In the genomic region with DNA sequence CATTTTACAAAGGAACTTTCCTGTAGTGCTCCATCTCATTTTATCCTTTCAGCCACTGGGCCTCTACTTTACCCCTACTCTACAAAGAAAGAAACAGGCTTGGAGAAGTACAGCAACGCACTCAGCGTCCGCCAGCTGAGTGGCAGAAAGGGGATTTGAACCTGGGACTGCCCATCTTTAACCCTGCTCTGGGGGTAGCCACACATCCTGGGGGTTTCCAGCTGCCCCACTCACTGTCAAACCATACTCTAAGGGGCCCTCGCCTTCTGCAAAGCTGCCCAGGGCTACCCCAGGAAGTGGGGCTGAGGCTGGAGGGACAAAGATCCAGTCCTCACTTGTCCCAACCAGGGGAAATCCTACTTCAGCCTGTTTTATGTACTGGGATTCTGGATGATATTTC, we compare ENCODE assay signal across 16 cellular contexts. TPM values are rescaled to one million over a fixed set of nuclear protein-coding genes. Genes with fewer than 3 reads are reported as not detected.
A peak's percentile ranks its signal among the peaks of the same experiment; 100 is the strongest.
DNase-seq lines count a peak whose midpoint lies in the region; ATAC-seq, FAIRE-seq and TF ChIP-seq lines count a peak whose summit lies in the region.
"Had no signal": no experiment of that assay in that cellular context is flagged by ENCODE, and none has a peak within 500 bp of the region (broad histone marks: within the 10 kb centered on the region; RNA-seq: fewer than 3 reads in every experiment).

No MANE protein-coding gene starts in this region.

- SMC1A ChIA-PET in GM12878 (lab: Charles Lee; ENCODE audit: uncharacterized antibody, unreplicated experiment): interaction anchor here (0.7 to 6.0 kb wide), 9 partner anchors 14 to 221 kb away, joined by 3 to 56 read pairs (median 10); a partner anchor contains a TSS

- H3K4me1 ChIP-seq in GM12878 (ENCODE audit: control insufficient read depth, insufficient read depth, low read length) (peaks cover 17% of the 10 kb centered on the region), mucosa of rectum (ENCODE audit: control insufficient read depth in 2 of 2, insufficient read depth in 2 of 2, low read length in 2 of 2) (peaks cover 18 to 31% of the 10 kb centered on the region in 2 donors), tibial artery (peaks cover 0 to 66% (median 40%) of the 10 kb centered on the region in 4 donors), testis (peaks cover 16% of the 10 kb centered on the region)

- no peak for TF ChIP-seq EP300 in GM12878 (IDR thresholded peaks at IDR 0.05; ENCODE audit: borderline replicate concordance in 1 of 2, control insufficient read depth in 1 of 2, low read depth in 2 of 2, low read length in 2 of 2)

- TF ChIP-seq POLR2A in GM12878 (IDR thresholded peaks at IDR 0.05; ENCODE audit: low read depth, low read length) (no peak), testis (IDR thresholded peaks at IDR 0.05) (no peak)

- in situ Hi-C loops in GM12878 (cut with MboI): no loop called here

- POLR2A ChIA-PET in GM12878 (lab: Charles Lee): interaction anchor here (1.3 to 3.3 kb wide), 3 partner anchors 17 to 189 kb away, joined by 3 to 13 read pairs (median 5); a partner anchor contains a TSS

- H3K9ac ChIP-seq in GM12878 (ENCODE audit: control insufficient read depth, insufficient read depth, low read length) (no peak overlapping the region), mucosa of rectum (ENCODE audit: low read depth in 1 of 2, low read length in 2 of 2) (peak overlapping the region in 1 of 2 donors; percentile 73)
- H3K9ac ChIP-seq: parathyroid adenoma had no signal

- H3K27ac ChIP-seq in GM12878 (ENCODE audit: control insufficient read depth, insufficient read depth): no peak overlapping the region
- peak overlapping the region; percentile 87 to 91 for H3K27ac ChIP-seq in mucosa of rectum (ENCODE audit: low read depth in 2 of 2, low read length in 2 of 2)
- H3K27ac ChIP-seq in tibial artery: peak overlapping the region; percentile 95 to 98
- no peak overlapping the region for H3K27ac ChIP-seq in testis
- H3K27ac ChIP-seq: parathyroid adenoma had no signal

- 0 out of 2 replicates have a peak overlapping the region, but pooled peaks have one; percentile 9 for H3K4me2 ChIP-seq in GM12878 (ENCODE audit: control insufficient read depth, insufficient read depth)

- BruUV-seq in GM12878 (replicated peaks; lab: Mats Ljungman, UMichigan): TSS peak; percentile 44

- no peaks in the 10 kb centered on the region for H3K36me3 ChIP-seq in GM12878 (ENCODE audit: control insufficient read depth in 2 of 2, insufficient read depth in 2 of 2, low read length in 1 of 2)
- peaks cover 5 to 34% of the 10 kb centered on the region in 2 donors for H3K36me3 ChIP-seq in mucosa of rectum (ENCODE audit: control insufficient read depth in 2 of 2, insufficient read depth in 2 of 2, low read length in 2 of 2)
- H3K36me3 ChIP-seq in tibial artery: peaks cover 0 to 29% (median 17%) of the 10 kb centered on the region in 3 donors
- no peaks in the 10 kb centered on the region for H3K36me3 ChIP-seq in testis (ENCODE audit: low read depth, missing control alignments)
- H3K36me3 ChIP-seq: uterus had no signal

- H3K9me3 ChIP-seq in GM12878 (replicated peaks; ENCODE audit: control insufficient read depth, insufficient read depth, low read length): no peaks in the 10 kb centered on the region
- H3K9me3 ChIP-seq in mucosa of rectum (ENCODE audit: control insufficient read depth in 2 of 2, low read length in 2 of 2): no peaks in the 10 kb centered on the region
- H3K9me3 ChIP-seq in tibial artery: no peaks in the 10 kb centered on the region
- H3K9me3 ChIP-seq in testis: no peaks in the 10 kb centered on the region
- H3K9me3 ChIP-seq: uterus had no signal

- CTCF ChIA-PET in GM12878 (lab: Yijun Ruan, JAX): interaction anchor here (0.8 to 7.9 kb wide), 9 partner anchors 10 to 222 kb away, joined by 3 to 119 read pairs (median 6); a partner anchor contains a TSS

- intact Hi-C loops in Right ventricle myocardium inferior (cut with DNase I): loop anchor here (5.0 kb wide), 1 partner anchor 101 kb away; no protein-coding TSS in a partner anchor
- intact Hi-C loops in cardiac septum (cut with DNase I): loop anchor here (5.0 kb wide), 1 partner anchor 111 kb away; no protein-coding TSS in a partner anchor
- intact Hi-C loops in GM12878 (cut with micrococcal nuclease; ENCODE audit: unreplicated experiment): no loop called here
- intact Hi-C loops in tibial artery (cut with DNase I; ENCODE audit: low total_unique reads): no loop called here
- intact Hi-C loops in testis (cut with DNase I; ENCODE audit: low total_unique reads): no loop called here

- H3K27me3 ChIP-seq in GM12878 (replicated peaks in 1 of 2; ENCODE audit: control insufficient read depth in 2 of 2, insufficient read depth in 2 of 2, low read length in 1 of 2) (no peaks in the 10 kb centered on the region), mucosa of rectum (ENCODE audit: control insufficient read depth in 2 of 2, insufficient read depth in 2 of 2, low read length in 2 of 2) (no peaks in the 10 kb centered on the region), tibial artery (no peaks in the 10 kb centered on the region), testis (no peaks in the 10 kb centered on the region)
- H3K27me3 ChIP-seq: uterus had no signal

- WGBS in GM12878 (ENCODE audit: insufficient coverage, insufficient replicate concordance, low lambda C conversion rate, missing lambda C conversion rate): 74% methylated on average over 4 of the region's 4 CpGs
- 86 to 95% methylated on average over 4 of the region's 4 CpGs for WGBS in testis, 2 donors

- no peak for TF ChIP-seq CTCF in GM12878 (IDR thresholded peaks at IDR 0.05 in 2 of 3, conservative IDR thresholded peaks at IDR 0.05 in 1 of 3; ENCODE audit: control insufficient read depth in 2 of 3, extremely low read depth in 1 of 3, insufficient read depth in 1 of 3, low read depth in 3 of 3, low read length in 3 of 3)
- TF ChIP-seq CTCF in tibial artery (IDR thresholded peaks at IDR 0.05): no peak
- TF ChIP-seq CTCF in testis (IDR thresholded peaks at IDR 0.05): no peak

- no peaks in the 10 kb centered on the region for H4K20me1 ChIP-seq in GM12878 (ENCODE audit: control insufficient read depth, insufficient read depth)

- RAD21 ChIA-PET in GM12878 (lab: Charles Lee; ENCODE audit: unreplicated experiment): interaction anchor here (0.9 to 6.3 kb wide), 4 partner anchors 37 to 221 kb away, joined by 3 to 107 read pairs (median 14); a partner anchor contains a TSS

- no peak overlapping the region for H2AFZ ChIP-seq in GM12878 (ENCODE audit: control insufficient read depth, low read depth, low read length)
- H2AFZ ChIP-seq: parathyroid adenoma had no signal

- FAIRE-seq in GM12878 (lab: Jason Lieb, UNC): no peak

- no peak for TF ChIP-seq RAD21 in GM12878 (IDR thresholded peaks at IDR 0.05; ENCODE audit: insufficient read depth, low read depth, low read length)

- H3K4me3 ChIP-seq in GM12878 (no peak overlapping the region), mucosa of rectum (ENCODE audit: low read length in 2 of 2) (no peak overlapping the region), tibial artery (no peak overlapping the region), testis (no peak overlapping the region)
- H3K4me3 ChIP-seq: lung, uterus had no signal

- H3K79me2 ChIP-seq in GM12878 (ENCODE audit: control insufficient read depth, insufficient read depth, low read length): no peaks in the 10 kb centered on the region

- DNase-seq in Right ventricle myocardium inferior (ENCODE audit: missing footprints) (peak; percentile 55), cardiac septum (ENCODE audit: low spot score) (no peak), GM12878 (ENCODE audit: low read depth, low spot score) (no peak), tibial artery (no peak), kidney glomerular epithelial cell (lab: John Stamatoyannopoulos, UW) (no peak), testis (no peak)
- DNase-seq: naive thymus-derived CD4-positive, alpha-beta T cell; NCI-H146; NCI-H2171; stimulated activated CD4-positive, alpha-beta T cell treated with anti-CD3 and anti-CD28 coated beads, Interleukin-1b, Interleukin-23, amount 100 ng/mL, for 48 hours; stimulated activated naive B cell treated with anti-CD40 and anti-IgM and Interleukin-4, amounts not matched to agents 10 μg/mL and 1 μg/mL and 100 μg/mL, for 72 hours; uterus had no signal

- ATAC-seq in Right ventricle myocardium inferior (no peak), GM12878 (peak; percentile 33; the same call in 2 of the 3 replicates), GM18511 (IDR thresholded peaks at IDR 0.05; ENCODE audit: unreplicated experiment) (no peak)
- ATAC-seq: naive thymus-derived CD4-positive, alpha-beta T cell; stimulated activated naive B cell treated with anti-CD40 and anti-IgM and Interleukin-4, amounts not matched to agents 10 μg/mL and 1 μg/mL and 100 μg/mL, for 72 hours had no signal

RNA-seq across cellular contexts. Expression of a gene that starts 17.9 kb away (rescaled TPM):
- total RNA-seq in Right ventricle myocardium inferior (20.1 TPM), cardiac septum (15.6 TPM), GM12878 (2014; rRNA removed) (5.0 TPM in 2 replicates), GM12878 (2014; rRNA removed; fragmentation: Illumina TruSeq; extraction: Trizol) (3.5 and 3.6 TPM in 2 replicates), GM12878 (2021) (4.8 and 5.3 TPM in 2 replicates), testis (10 to 100 TPM; 23.5 to 31.6 TPM)
- 22.1 and 26.1 TPM in 2 replicates for total RNA-seq in GM12878 (2013; cell fraction: nucleolus; rRNA removed)
- 1.8 TPM for polyA plus RNA-seq in GM12878 (2011; ENCODE audit: low read depth)
- polyA plus RNA-seq in GM12878 (2011; rRNA removed) (3.5 and 6.2 TPM in 2 replicates), GM12878 (2014; fragmentation: Illumina TruSeq; extraction: Trizol) (3.8 TPM in 2 replicates), GM12878 (2014; fragmentation: Nextera tagmentation; extraction: Ambion mirVana) (under 1 TPM; 0.47 to 0.57 TPM), GM12878 (2014; rRNA removed) (5.0 and 5.6 TPM in 2 replicates), GM12878 (2016; fragmentation: Nextera tagmentation; extraction: Ambion mirVana) (1 to 10 TPM; 4.3 to 7.2 TPM), testis (ENCODE audit: insufficient read depth, low read depth, low replicate concordance) (25.0 TPM)
- 7.0 and 7.7 TPM in 2 replicates for polyA plus RNA-seq in GM12878 (2011; cell fraction: cytosol; rRNA removed)
- polyA plus RNA-seq in GM12878 (2011; cell fraction: nucleus; rRNA removed): 18.3 and 19.8 TPM in 2 replicates
- 6.2 and 7.2 TPM in 2 replicates for polyA plus RNA-seq in GM12878 (2012)
- 4.7 and 10.1 TPM in 2 replicates for polyA minus RNA-seq in GM12878 (2011; rRNA and poly(A)+ RNA removed)
- polyA minus RNA-seq in GM12878 (2011; cell fraction: cytosol; rRNA and poly(A)+ RNA removed): 2.2 and 3.1 TPM in 2 replicates
- 12.8 and 18.7 TPM in 2 replicates for polyA minus RNA-seq in GM12878 (2011; cell fraction: nucleus; rRNA and poly(A)+ RNA removed)

RNA-seq across cellular contexts. Expression of a gene that starts 33.9 kb away (rescaled TPM):
- total RNA-seq in Right ventricle myocardium inferior (0.46 TPM), cardiac septum (0.94 TPM), GM12878 (2014; rRNA removed) (0.05 and 0.11 TPM in 2 replicates), GM12878 (2014; rRNA removed; fragmentation: Illumina TruSeq; extraction: Trizol) (0.04 and 0.05 TPM in 2 replicates), GM12878 (2021) (0.05 and 0.08 TPM in 2 replicates), testis (1 to 10 TPM in 1 of 2 donors, under 1 TPM in 1; 0.62 to 1.1 TPM)
- not detected in 2 replicates for total RNA-seq in GM12878 (2013; cell fraction: nucleolus; rRNA removed)
- 0.16 TPM for polyA plus RNA-seq in GM12878 (2011; ENCODE audit: low read depth)
- polyA plus RNA-seq in GM12878 (2011; rRNA removed) (not detected in 2 replicates), GM12878 (2014; fragmentation: Illumina TruSeq; extraction: Trizol) (0.04 and 0.05 TPM in 2 replicates), GM12878 (2014; fragmentation: Nextera tagmentation; extraction: Ambion mirVana) (under 1 TPM; 0.02 TPM), GM12878 (2014; rRNA removed) (0.04 and 0.06 TPM in 2 replicates), GM12878 (2016; fragmentation: Nextera tagmentation; extraction: Ambion mirVana) (under 1 TPM; 0.04 to 0.08 TPM), testis (ENCODE audit: insufficient read depth, low read depth, low replicate concordance) (0.69 TPM)
- 0.01 and 0.02 TPM in 2 replicates for polyA plus RNA-seq in GM12878 (2011; cell fraction: cytosol; rRNA removed)
- 0.03 TPM in 2 replicates for polyA plus RNA-seq in GM12878 (2011; cell fraction: nucleus; rRNA removed)
- polyA plus RNA-seq in GM12878 (2012): 0.13 and 0.16 TPM in 2 replicates
- under 0.01 TPM in 1 of 2 replicates, not detected in the other for polyA minus RNA-seq in GM12878 (2011; rRNA and poly(A)+ RNA removed)
- polyA minus RNA-seq in GM12878 (2011; cell fraction: cytosol; rRNA and poly(A)+ RNA removed): not detected in 2 replicates
- not detected in 2 replicates for polyA minus RNA-seq in GM12878 (2011; cell fraction: nucleus; rRNA and poly(A)+ RNA removed)

Comparison
In these comparisons a context has a peak if more than half of its experiments do, and no peak if none do; other contexts are left out.
1. H3K27ac ChIP-seq: peak in mucosa of rectum (2 of 2) and tibial artery (2 of 2); none in GM12878 (single experiment) and testis (0 of 2).
2. intact Hi-C loops: an anchor here in Right ventricle myocardium inferior (5.0 kb wide) and cardiac septum (5.0 kb wide); none called in GM12878, tibial artery and testis.